19 cellular contexts compared by ENCODE assay signal in genomic region chr6:106757267-106757666, GRCh38.
A peak's percentile ranks its signal among the peaks of the same experiment; 100 is the strongest.
DNase-seq lines count a peak whose midpoint lies in the region; ATAC-seq, FAIRE-seq and TF ChIP-seq lines count a peak whose summit lies in the region.
"Had no signal": no experiment of that assay in that cellular context is flagged by ENCODE, and none has a peak within 500 bp of the region (broad histone marks: within the 10 kb centered on the region; RNA-seq: fewer than 3 reads in every experiment).

No MANE protein-coding gene starts in this region.

- FAIRE-seq in islet of Langerhans (lab: Jason Lieb, UNC) = peak; percentile 97
- FAIRE-seq: astrocyte, endothelial cell of umbilical vein had no signal

- H3K4me1 Mint-ChIP-seq in Calu3 (ENCODE audit: low read depth, unreplicated experiment) = peaks cover 34% of the 10 kb centered on the region
- H3K4me1 Mint-ChIP-seq in activated CD8-positive, alpha-beta T cell treated with anti-CD3 and anti-CD28 coated beads, Interleukin-2, amount 10 ng/mL, durations not matched to agents 7 days and 5 days (ENCODE audit: low read depth) = no peaks in the 10 kb centered on the region
- H3K4me1 Mint-ChIP-seq: activated CD8-positive, alpha-beta memory T cell treated with anti-CD3 and anti-CD28 coated beads, Interleukin-2, amount 10 ng/mL, durations not matched to agents 7 days and 5 days; B cell; stimulated activated effector memory CD8-positive, alpha-beta T cell treated with anti-CD3 and anti-CD28 coated beads, Interleukin-12 subunit alpha, Interleukin-12 subunit beta, amount 100 ng/mL, for 72 hours had no signal

- intact Hi-C loops in Calu3 (cut with micrococcal nuclease; ENCODE audit: unreplicated experiment) (no loop called here), posterior vena cava (cut with DNase I) (no loop called here)

- H3K27me3 Mint-ChIP-seq in Calu3 (ENCODE audit: unreplicated experiment) = no peaks in the 10 kb centered on the region
- H3K27me3 Mint-ChIP-seq in activated CD8-positive, alpha-beta T cell treated with anti-CD3 and anti-CD28 coated beads, Interleukin-2, amount 10 ng/mL, durations not matched to agents 7 days and 5 days (ENCODE audit: low read depth) = no peaks in the 10 kb centered on the region
- H3K27me3 Mint-ChIP-seq: activated B cell treated with CpG ODN at 0.5 μM for 24 hours, B cell had no signal

- no peak overlapping the region for H3K4me3 Mint-ChIP-seq in Calu3 (ENCODE audit: low read depth, unreplicated experiment)
- H3K4me3 Mint-ChIP-seq in activated CD8-positive, alpha-beta T cell treated with anti-CD3 and anti-CD28 coated beads, Interleukin-2, amount 10 ng/mL, durations not matched to agents 7 days and 5 days = no peak overlapping the region
- H3K4me3 Mint-ChIP-seq: activated B cell treated with CpG ODN at 0.5 μM for 24 hours; activated CD8-positive, alpha-beta memory T cell treated with anti-CD3 and anti-CD28 coated beads, Interleukin-2, amount 10 ng/mL, durations not matched to agents 7 days and 5 days; B cell; stimulated activated effector memory CD8-positive, alpha-beta T cell treated with anti-CD3 and anti-CD28 coated beads, Interleukin-12 subunit alpha, Interleukin-12 subunit beta, amount 100 ng/mL, for 72 hours had no signal

- peak overlapping the region; percentile 38 for H3K27ac Mint-ChIP-seq in Calu3 (ENCODE audit: unreplicated experiment)
- no peak overlapping the region for H3K27ac Mint-ChIP-seq in activated CD8-positive, alpha-beta T cell treated with anti-CD3 and anti-CD28 coated beads, Interleukin-2, amount 10 ng/mL, durations not matched to agents 7 days and 5 days
- H3K27ac Mint-ChIP-seq: activated B cell treated with CpG ODN at 0.5 μM for 24 hours; activated CD8-positive, alpha-beta memory T cell treated with anti-CD3 and anti-CD28 coated beads, Interleukin-2, amount 10 ng/mL, durations not matched to agents 7 days and 5 days; B cell; stimulated activated effector memory CD8-positive, alpha-beta T cell treated with anti-CD3 and anti-CD28 coated beads, Interleukin-12 subunit alpha, Interleukin-12 subunit beta, amount 100 ng/mL, for 72 hours had no signal

- POLR2A ChIA-PET in activated CD8-positive, alpha-beta T cell treated with anti-CD3 and anti-CD28 coated beads, Interleukin-2, amount 10 ng/mL, durations not matched to agents 7 days and 5 days (lab: Charles Lee) = no interaction called here
- POLR2A ChIA-PET in HEK293T (lab: Yijun Ruan, JAX) = no interaction called here

- TF ChIP-seq CTCF in Calu3 (IDR thresholded peaks at IDR 0.05; ENCODE audit: unreplicated experiment) = no peak

- H3K9me3 Mint-ChIP-seq in Calu3 (ENCODE audit: low read depth, unreplicated experiment) = no peaks in the 10 kb centered on the region
- H3K9me3 Mint-ChIP-seq in activated CD8-positive, alpha-beta T cell treated with anti-CD3 and anti-CD28 coated beads, Interleukin-2, amount 10 ng/mL, durations not matched to agents 7 days and 5 days (ENCODE audit: insufficient read depth) = no peaks in the 10 kb centered on the region

- DNase-seq in Calu3 (no peak), NCI-H1436 (lab: John Stamatoyannopoulos, UW) (peak; percentile 56), NCI-H748 treated with DMSO at 0.1 percent for 48 hours (lab: John Stamatoyannopoulos, UW) (peak; percentile 51), posterior vena cava (ENCODE audit: low spot score) (no peak), HEK293T (ENCODE audit: extremely low spot score) (no peak)
- DNase-seq in activated CD8-positive, alpha-beta T cell treated with anti-CD3 and anti-CD28 coated beads, Interleukin-2, amount 10 ng/mL, durations not matched to agents 7 days and 5 days = no peak
- DNase-seq: activated B cell treated with CpG ODN at 0.5 μM for 24 hours; activated CD8-positive, alpha-beta memory T cell treated with anti-CD3 and anti-CD28 coated beads, Interleukin-2, amount 10 ng/mL, durations not matched to agents 7 days and 5 days; colonic mucosa; DND-41; islet precursor cell; NCI-H446; uterus had no signal

- no peak for ATAC-seq in GM18520 (IDR thresholded peaks at IDR 0.05; ENCODE audit: unreplicated experiment)
- ATAC-seq in activated CD8-positive, alpha-beta T cell treated with anti-CD3 and anti-CD28 coated beads, Interleukin-2, amount 10 ng/mL, durations not matched to agents 7 days and 5 days = no peak
- ATAC-seq: activated CD8-positive, alpha-beta memory T cell treated with anti-CD3 and anti-CD28 coated beads, Interleukin-2, amount 10 ng/mL, durations not matched to agents 7 days and 5 days; stimulated activated effector memory CD8-positive, alpha-beta T cell treated with anti-CD3 and anti-CD28 coated beads, Interleukin-12 subunit alpha, Interleukin-12 subunit beta, amount 100 ng/mL, for 72 hours had no signal

- peaks cover 11% of the 10 kb centered on the region for H3K36me3 Mint-ChIP-seq in Calu3 (ENCODE audit: insufficient read depth, unreplicated experiment)
- no peaks in the 10 kb centered on the region for H3K36me3 Mint-ChIP-seq in activated CD8-positive, alpha-beta T cell treated with anti-CD3 and anti-CD28 coated beads, Interleukin-2, amount 10 ng/mL, durations not matched to agents 7 days and 5 days (ENCODE audit: low read depth)
- H3K36me3 Mint-ChIP-seq: activated CD8-positive, alpha-beta memory T cell treated with anti-CD3 and anti-CD28 coated beads, Interleukin-2, amount 10 ng/mL, durations not matched to agents 7 days and 5 days; stimulated activated effector memory CD8-positive, alpha-beta T cell treated with anti-CD3 and anti-CD28 coated beads, Interleukin-12 subunit alpha, Interleukin-12 subunit beta, amount 100 ng/mL, for 72 hours had no signal

- no TSS peak for BruUV-seq in Calu3 (replicated peaks; lab: Mats Ljungman, UMichigan)

- CTCF ChIA-PET in Calu3 (lab: Charles Lee) (no interaction called here), HEK293T (lab: Yijun Ruan, JAX) (no interaction called here)
- CTCF ChIA-PET in activated CD8-positive, alpha-beta T cell treated with anti-CD3 and anti-CD28 coated beads, Interleukin-2, amount 10 ng/mL, durations not matched to agents 7 days and 5 days (lab: Charles Lee) = no interaction called here

TF ChIP-seq in HEK293T, 16 proteins besides CTCF, POLR2A, EP300 and RAD21:
- TF ChIP-seq ELF4 (IDR thresholded peaks at IDR 0.05) (no peak), SUZ12 (IDR thresholded peaks at IDR 0.05) (no peak), LEF1 (IDR thresholded peaks at IDR 0.05; ENCODE audit: borderline replicate concordance) (no peak), FOXA1 (IDR thresholded peaks at IDR 0.05) (no peak), TARDBP (IDR thresholded peaks at IDR 0.05) (no peak), FOXM1 (IDR thresholded peaks at IDR 0.05; ENCODE audit: borderline replicate concordance) (no peak), BHLHE40 (IDR thresholded peaks at IDR 0.05; ENCODE audit: borderline replicate concordance) (no peak), SP1 (IDR thresholded peaks at IDR 0.05) (no peak), PKNOX1 (IDR thresholded peaks at IDR 0.05) (no peak), FOXK2 (IDR thresholded peaks at IDR 0.05) (no peak), HDGF (IDR thresholded peaks at IDR 0.05; ENCODE audit: borderline replicate concordance) (no peak), NFRKB (IDR thresholded peaks at IDR 0.05) (no peak), ARNT (IDR thresholded peaks at IDR 0.05) (no peak), CTBP1 (IDR thresholded peaks at IDR 0.05; ENCODE audit: borderline replicate concordance) (no peak), ZNF384 (IDR thresholded peaks at IDR 0.05) (no peak)

Comparison
In these comparisons a context has a peak if more than half of its experiments do, and no peak if none do; other contexts are left out.
1. DNase-seq: peak in NCI-H1436 (single experiment) and NCI-H748 treated with DMSO at 0.1 percent for 48 hours (single experiment); none in Calu3 (single experiment), posterior vena cava (single experiment), activated CD8-positive, alpha-beta T cell treated with anti-CD3 and anti-CD28 coated beads, Interleukin-2, amount 10 ng/mL, durations not matched to agents 7 days and 5 days (single experiment) and HEK293T (single experiment).